In genomic region chr12:111313833-111314259, GRCh38 we compare ENCODE assay signal across 1 cellular context.
TF ChIP-seq lines count a peak whose summit lies in the region.

No MANE protein-coding gene starts in this region.

TF ChIP-seq in IMR-90, 13 proteins besides CTCF, POLR2A, EP300 and RAD21 (continued from another document):
- TF ChIP-seq RFX5 (IDR thresholded peaks at IDR 0.05; ENCODE audit: low read depth, low read length) (no peak), NFE2L2 (IDR thresholded peaks at IDR 0.05; ENCODE audit: low read depth, low read length) (no peak), SMC3 (IDR thresholded peaks at IDR 0.05; ENCODE audit: low read depth, low read length) (peak; percentile 61), FOS (IDR thresholded peaks at IDR 0.05; ENCODE audit: low read depth, low read length) (no peak), CEBPB (IDR thresholded peaks at IDR 0.05; ENCODE audit: low read depth, low read length) (peak; percentile 90), MXI1 (IDR thresholded peaks at IDR 0.05; ENCODE audit: borderline replicate concordance, low read depth, low read length) (no peak), BHLHE40 (IDR thresholded peaks at IDR 0.05; ENCODE audit: low read depth, low read length) (no peak), MAFK (IDR thresholded peaks at IDR 0.05; ENCODE audit: low read depth, low read length) (no peak), ELK1 (IDR thresholded peaks at IDR 0.05; ENCODE audit: borderline replicate concordance, low read depth, low read length) (no peak), RCOR1 (IDR thresholded peaks at IDR 0.05; ENCODE audit: insufficient replicate concordance, low read length) (no peak), CHD1 (IDR thresholded peaks at IDR 0.05; ENCODE audit: low read depth, low read length) (no peak)
